Comparison of ENCODE assay signal across 29 cellular contexts in genomic region chr20:37155987-37156386, GRCh38. TPM values are rescaled to one million over a fixed set of nuclear protein-coding genes. Genes with fewer than 3 reads are reported as not detected.
DNase-seq lines count a peak whose midpoint lies in the region; ATAC-seq, FAIRE-seq and TF ChIP-seq lines count a peak whose summit lies in the region.
"Had no signal": no experiment of that assay in that cellular context is flagged by ENCODE, and none has a peak within 500 bp of the region (broad histone marks: within the 10 kb centered on the region; RNA-seq: fewer than 3 reads in every experiment).

No MANE protein-coding gene starts in this region.

- no peaks in the 10 kb centered on the region for H3K9me1 ChIP-seq in K562 (ENCODE audit: control insufficient read depth, insufficient read depth, low read length)

- no peaks in the 10 kb centered on the region for H3K4me1 Mint-ChIP-seq in activated T-helper 2 cell treated with anti-CD3 and anti-CD28 coated beads, Interferon-gamma antibody, Interleukin-2, Interleukin-4, amounts not matched to agents 10 μg/mL and 5 μg/mL and 100 μg/mL, durations not matched to agents 14 hours and 24 hours and 36 hours (ENCODE audit: low read depth)
- H3K4me1 Mint-ChIP-seq: CD4-positive, alpha-beta memory T cell; CD4-positive, CD25-positive, alpha-beta regulatory T cell; CD8-positive, alpha-beta memory T cell had no signal

- H3K79me2 ChIP-seq in K562 (ENCODE audit: control insufficient read depth, insufficient read depth, low read length) (no peaks in the 10 kb centered on the region), HepG2 (ENCODE audit: insufficient read depth, low read length) (no peaks in the 10 kb centered on the region)

- CTCF ChIA-PET in K562 (lab: Yijun Ruan, JAX; ENCODE audit: low intra/inter-chr PET ratio) = no interaction called here
- CTCF ChIA-PET in HepG2 (lab: Yijun Ruan, JAX; ENCODE audit: low intra/inter-chr PET ratio, low total read pairs) = no interaction called here

- peak; percentile 15 for DNase-seq in NCI-H526 treated with DMSO at 0.1 percent for 48 hours (lab: John Stamatoyannopoulos, UW)
- DNase-seq in K562 (ENCODE audit: extremely low read depth in 1 of 4, low spot score in 3 of 4) = no peak
- peak; percentile 43 for DNase-seq in HepG2 (ENCODE audit: low spot score)
- no peak for DNase-seq in right lobe of liver
- no peak for DNase-seq in activated T-helper 2 cell treated with anti-CD3 and anti-CD28 coated beads, Interferon-gamma antibody, Interleukin-2, Interleukin-4, amounts not matched to agents 10 μg/mL and 5 μg/mL and 100 μg/mL, durations not matched to agents 14 hours and 24 hours and 36 hours (ENCODE audit: low spot score)
- DNase-seq in NCI-H1436 (lab: John Stamatoyannopoulos, UW) = no peak
- DNase-seq: BE2C; C1 segment of cervical spinal cord; CD4-positive, alpha-beta memory T cell; CD4-positive, CD25-positive, alpha-beta regulatory T cell; CD8-positive, alpha-beta memory T cell; COR-L47; DMS 273 treated with DMSO at 0.1 percent for 48 hours; DMS153; DMS53; DMS79; DND-41; EL; GDM1 had no signal

- H2AFZ ChIP-seq in K562 (ENCODE audit: low read depth, low read length) (peak overlapping the region; percentile 19), HepG2 (ENCODE audit: low read length) (no peak overlapping the region)

- POLR2A ChIA-PET in K562 (lab: Yijun Ruan, JAX) (interaction anchor here (0.7 to 2.2 kb wide), 6 partner anchors 15 to 94 kb away, joined by 3 to 14 read pairs (median 4); partner anchors contain the start of genes MROH8, RBL1 and RPN2), HepG2 (lab: Yijun Ruan, JAX) (interaction anchor here (1.6 kb wide), 1 partner anchor 23 kb away, joined by 7 read pairs; the partner anchor contains the start of genes MROH8 and RPN2)

- H3K9ac ChIP-seq in K562 (ENCODE audit: insufficient read depth in 1 of 2, low read depth in 2 of 2, low read length in 2 of 2) = no peak overlapping the region
- H3K9ac ChIP-seq in HepG2 (ENCODE audit: insufficient read depth, low read depth, low read length) = no peak overlapping the region
- H3K9ac ChIP-seq: BLaER1 had no signal

- no peaks in the 10 kb centered on the region for H3K27me3 Mint-ChIP-seq in activated T-helper 2 cell treated with anti-CD3 and anti-CD28 coated beads, Interferon-gamma antibody, Interleukin-2, Interleukin-4, amounts not matched to agents 10 μg/mL and 5 μg/mL and 100 μg/mL, durations not matched to agents 14 hours and 24 hours and 36 hours (ENCODE audit: low read depth)
- H3K27me3 Mint-ChIP-seq: CD4-positive, alpha-beta memory T cell; CD4-positive, CD25-positive, alpha-beta regulatory T cell; CD8-positive, alpha-beta memory T cell had no signal

- H3K4me1 ChIP-seq in K562 (replicated peaks in 1 of 2; ENCODE audit: control insufficient read depth in 2 of 2, insufficient read depth in 2 of 2, low read length in 2 of 2) = peaks cover 29% of the 10 kb centered on the region in 2 experiments; a peak in 4 of 5 replicates
- peaks cover 36% of the 10 kb centered on the region for H3K4me1 ChIP-seq in HepG2 (ENCODE audit: insufficient read depth, low read length)
- H3K4me1 ChIP-seq in right lobe of liver = peaks cover 0 to 12% (median 3%) of the 10 kb centered on the region in 4 donors
- H3K4me1 ChIP-seq: BE2C, BLaER1 had no signal

- in situ Hi-C loops in K562 (cut with MboI) (no loop called here), HepG2 (cut with HindIII; ENCODE audit: extremely low pct_ligation_motif_present, low pct_unique_long_range_greater_than_20kb) (no loop called here)

- TF ChIP-seq EP300 in K562 (IDR thresholded peaks at IDR 0.05; ENCODE audit: low read length) = no peak
- no peak for TF ChIP-seq EP300 in HepG2 (IDR thresholded peaks at IDR 0.05; ENCODE audit: low read depth in 2 of 2, low read length in 2 of 2)
- no peak for TF ChIP-seq EP300 in HepG2 (CRISPR knock-in tag; IDR thresholded peaks at IDR 0.05; ENCODE audit: borderline replicate concordance)

- H3K36me3 ChIP-seq in K562 (ENCODE audit: control insufficient read depth, insufficient read depth, low read length) = no peaks in the 10 kb centered on the region
- H3K36me3 ChIP-seq in HepG2 (replicated peaks in 1 of 2; ENCODE audit: control insufficient read depth in 1 of 2, insufficient read depth in 2 of 2, low read length in 2 of 2) = no peaks in the 10 kb centered on the region
- H3K36me3 ChIP-seq in right lobe of liver = no peaks in the 10 kb centered on the region
- H3K36me3 ChIP-seq: BE2C, BLaER1 had no signal

- no peak for ATAC-seq in K562
- no peak; the same call in 2 of the 3 replicates for ATAC-seq in HepG2
- ATAC-seq in right lobe of liver = peak; percentile 45 to 81 (median 57)
- ATAC-seq in HG03457 (IDR thresholded peaks at IDR 0.05; ENCODE audit: unreplicated experiment) = no peak
- ATAC-seq in GM19023 (IDR thresholded peaks at IDR 0.05; ENCODE audit: unreplicated experiment) = no peak
- ATAC-seq: A549, GM12878 had no signal

- H3K9me3 ChIP-seq in K562 (replicated peaks; ENCODE audit: control insufficient read depth, insufficient read depth, low read depth, low read length) = no peaks in the 10 kb centered on the region
- H3K9me3 ChIP-seq in HepG2 (ENCODE audit: low read length) = no peaks in the 10 kb centered on the region
- no peaks in the 10 kb centered on the region for H3K9me3 ChIP-seq in right lobe of liver
- H3K9me3 ChIP-seq: A549, BE2C had no signal

- no peaks in the 10 kb centered on the region for H3K27me3 ChIP-seq in K562 (ENCODE audit: control insufficient read depth in 2 of 2, insufficient read depth in 2 of 2, low read length in 2 of 2)
- no peaks in the 10 kb centered on the region for H3K27me3 ChIP-seq in HepG2 (ENCODE audit: control insufficient read depth in 1 of 2, insufficient read depth in 2 of 2, low read length in 2 of 2)
- no peaks in the 10 kb centered on the region for H3K27me3 ChIP-seq in right lobe of liver
- H3K27me3 ChIP-seq: BE2C, BLaER1 had no signal

- intact Hi-C loops in K562 (cut with micrococcal nuclease) (no loop called here), HepG2 (cut with micrococcal nuclease; ENCODE audit: unreplicated experiment) (no loop called here), right lobe of liver (cut with DNase I) (no loop called here)
- intact Hi-C loops in activated T-helper 2 cell treated with anti-CD3 and anti-CD28 coated beads, Interferon-gamma antibody, Interleukin-2, Interleukin-4, amounts not matched to agents 10 μg/mL and 5 μg/mL and 100 μg/mL, durations not matched to agents 14 hours and 24 hours and 36 hours (cut with micrococcal nuclease) = no loop called here

- no peaks in the 10 kb centered on the region for H4K20me1 ChIP-seq in K562 (replicated peaks; ENCODE audit: control insufficient read depth, insufficient read depth, low read length)
- no peaks in the 10 kb centered on the region for H4K20me1 ChIP-seq in HepG2 (ENCODE audit: insufficient read depth, low read length)
- H4K20me1 ChIP-seq: BLaER1 had no signal

- FAIRE-seq in K562 (lab: Jason Lieb, UNC) (no peak), HepG2 (lab: Jason Lieb, UNC) (no peak)
- FAIRE-seq: A549, GM12878, GM12892, GM18507, GM19239 had no signal

- BruUV-seq in K562 (replicated peaks; lab: Mats Ljungman, UMichigan) = no TSS peak
- no TSS peak for BruUV-seq in HepG2 (replicated peaks; lab: Mats Ljungman, UMichigan)

- no peaks in the 10 kb centered on the region for H3K9me3 Mint-ChIP-seq in activated T-helper 2 cell treated with anti-CD3 and anti-CD28 coated beads, Interferon-gamma antibody, Interleukin-2, Interleukin-4, amounts not matched to agents 10 μg/mL and 5 μg/mL and 100 μg/mL, durations not matched to agents 14 hours and 24 hours and 36 hours
- H3K9me3 Mint-ChIP-seq: CD14-positive monocyte; CD4-positive, alpha-beta memory T cell; CD4-positive, CD25-positive, alpha-beta regulatory T cell; CD8-positive, alpha-beta memory T cell had no signal

- H3K36me3 Mint-ChIP-seq in activated T-helper 2 cell treated with anti-CD3 and anti-CD28 coated beads, Interferon-gamma antibody, Interleukin-2, Interleukin-4, amounts not matched to agents 10 μg/mL and 5 μg/mL and 100 μg/mL, durations not matched to agents 14 hours and 24 hours and 36 hours (ENCODE audit: low read depth) = no peaks in the 10 kb centered on the region
- H3K36me3 Mint-ChIP-seq: CD14-positive monocyte; CD4-positive, alpha-beta memory T cell had no signal

- H3K4me3 Mint-ChIP-seq in activated T-helper 2 cell treated with anti-CD3 and anti-CD28 coated beads, Interferon-gamma antibody, Interleukin-2, Interleukin-4, amounts not matched to agents 10 μg/mL and 5 μg/mL and 100 μg/mL, durations not matched to agents 14 hours and 24 hours and 36 hours (ENCODE audit: low read depth) = no peak overlapping the region
- H3K4me3 Mint-ChIP-seq: CD14-positive monocyte; CD4-positive, alpha-beta memory T cell; CD4-positive, CD25-positive, alpha-beta regulatory T cell; CD8-positive, alpha-beta memory T cell had no signal

- TF ChIP-seq RAD21 in K562 (CRISPR knock-in tag; conservative IDR thresholded peaks at IDR 0.05 in 1 of 2, IDR thresholded peaks at IDR 0.05 in 1 of 2) (no peak), HepG2 (CRISPR knock-in tag; IDR thresholded peaks at IDR 0.05) (no peak)

- H3K4me2 ChIP-seq in K562 (ENCODE audit: insufficient read depth, low read length) = no peak overlapping the region
- no peak overlapping the region for H3K4me2 ChIP-seq in HepG2 (ENCODE audit: low read depth, low read length)
- H3K4me2 ChIP-seq: A549, BLaER1 had no signal

- no peak overlapping the region for H3K27ac Mint-ChIP-seq in activated T-helper 2 cell treated with anti-CD3 and anti-CD28 coated beads, Interferon-gamma antibody, Interleukin-2, Interleukin-4, amounts not matched to agents 10 μg/mL and 5 μg/mL and 100 μg/mL, durations not matched to agents 14 hours and 24 hours and 36 hours
- H3K27ac Mint-ChIP-seq: CD4-positive, alpha-beta memory T cell; CD4-positive, CD25-positive, alpha-beta regulatory T cell; CD8-positive, alpha-beta memory T cell had no signal

- no peak overlapping the region for H3K27ac ChIP-seq in K562 (ENCODE audit: extremely low read depth, low read depth, low read length)
- no peak overlapping the region for H3K27ac ChIP-seq in HepG2 (ENCODE audit: extremely low read length, insufficient read depth, low read length)
- no peak overlapping the region for H3K27ac ChIP-seq in right lobe of liver
- H3K27ac ChIP-seq: 22Rv1, A549, BLaER1 had no signal

- no peak overlapping the region for H3K4me3 ChIP-seq in K562
- no peak overlapping the region for H3K4me3 ChIP-seq in HepG2 (replicated peaks in 1 of 3; ENCODE audit: insufficient read depth in 1 of 3, low read depth in 2 of 3, low read length in 3 of 3)
- H3K4me3 ChIP-seq in right lobe of liver = no peak overlapping the region
- H3K4me3 ChIP-seq: A549, BLaER1, GM12878 had no signal

- 81% methylated on average over 9 of the region's 9 CpGs for WGBS in K562 (ENCODE audit: insufficient coverage, low coverage, missing lambda C conversion rate)
- WGBS in HepG2 (ENCODE audit: low lambda C conversion rate) = 88% methylated on average over 9 of the region's 9 CpGs
- WGBS in right lobe of liver (ENCODE audit: insufficient coverage, low coverage, low lambda C conversion rate, missing lambda C conversion rate) = 89% methylated on average over 9 of the region's 9 CpGs

- no peak for TF ChIP-seq POLR2A in K562 (conservative IDR thresholded peaks at IDR 0.05)
- TF ChIP-seq POLR2A in HepG2 (IDR thresholded peaks at IDR 0.05; ENCODE audit: insufficient read depth in 1 of 2, low read depth in 2 of 2, low read length in 2 of 2) = no peak
- no peak for TF ChIP-seq POLR2A in right lobe of liver (IDR thresholded peaks at IDR 0.05)

- TF ChIP-seq CTCF in K562 (IDR thresholded peaks at IDR 0.05 in 2 of 3, conservative IDR thresholded peaks at IDR 0.05 in 1 of 3; ENCODE audit: insufficient read depth in 2 of 3, low read depth in 1 of 3, low read length in 3 of 3) (no peak), HepG2 (CRISPR knock-in tag; IDR thresholded peaks at IDR 0.05) (no peak), right lobe of liver (IDR thresholded peaks at IDR 0.05) (no peak)

RNA-seq across cellular contexts. Expression of gene RPN2, which starts 23.1 kb away (rescaled TPM):
- total RNA-seq in K562 (2011; cell fraction: chromatin; rRNA removed; ENCODE audit: low replicate concordance) = 199 and 338 TPM in 2 replicates
- total RNA-seq in K562 (2011; cell fraction: nucleolus; rRNA removed) = 617 and 635 TPM in 2 replicates
- 415 and 481 TPM in 2 replicates for total RNA-seq in K562 (2011; cell fraction: nucleoplasm; rRNA removed)
- 168 and 219 TPM in 2 replicates for total RNA-seq in K562 (2014; rRNA removed)
- 255 and 266 TPM in 2 replicates for total RNA-seq in K562 (2014; rRNA removed; fragmentation: Illumina TruSeq; extraction: Trizol)
- total RNA-seq in K562 (2015; rRNA removed; fragmentation: Illumina TruSeq; extraction: Trizol) = 334 and 390 TPM in 2 replicates
- total RNA-seq in K562 (2021) = 235 and 236 TPM in 2 replicates
- polyA plus RNA-seq in K562 (2011; rRNA removed) = 421 and 458 TPM in 2 replicates
- 436 and 437 TPM in 2 replicates for polyA plus RNA-seq in K562 (2011; cell fraction: cytosol; rRNA removed)
- polyA plus RNA-seq in K562 (2011; cell fraction: nucleus; rRNA removed) = 243 and 268 TPM in 2 replicates
- 288 and 388 TPM in 2 replicates for polyA plus RNA-seq in K562 (2012)
- polyA plus RNA-seq in K562 (2014; fragmentation: Illumina TruSeq; extraction: Trizol) = 325 TPM in 2 replicates
- 100 to 1,000 TPM; 487 to 548 TPM for polyA plus RNA-seq in K562 (2014; fragmentation: Nextera tagmentation; extraction: Ambion mirVana)
- 186 and 201 TPM in 2 replicates for polyA plus RNA-seq in K562 (2014; rRNA removed)
- polyA minus RNA-seq in K562 (2011; rRNA and poly(A)+ RNA removed) = 373 and 436 TPM in 2 replicates
- polyA minus RNA-seq in K562 (2011; cell fraction: cytosol; rRNA and poly(A)+ RNA removed) = 302 and 328 TPM in 2 replicates
- 75.8 and 117 TPM in 2 replicates for polyA minus RNA-seq in K562 (2011; cell fraction: nucleus; rRNA and poly(A)+ RNA removed)
- 284 and 587 TPM in 2 replicates for total RNA-seq in HepG2 (2016; rRNA removed; fragmentation: Illumina TruSeq; extraction: Trizol)
- 65.3 and 71.8 TPM in 2 replicates for total RNA-seq in HepG2 (2016; cell fraction: cytosol; rRNA removed; fragmentation: Illumina TruSeq; extraction: Trizol; ENCODE audit: low read depth)
- 271 and 578 TPM in 2 replicates for total RNA-seq in HepG2 (2016; cell fraction: insoluble cytoplasmic fraction; rRNA removed; fragmentation: Illumina TruSeq; extraction: Trizol)
- total RNA-seq in HepG2 (2016; cell fraction: membrane; rRNA removed; fragmentation: Illumina TruSeq; extraction: Trizol) = 95.8 and 99.1 TPM in 2 replicates
- 514 and 600 TPM in 2 replicates for total RNA-seq in HepG2 (2016; cell fraction: nucleus; rRNA removed; fragmentation: Illumina TruSeq; extraction: Trizol)
- 1,560 and 1,818 TPM in 2 replicates for polyA plus RNA-seq in HepG2 (2011; rRNA removed)
- polyA plus RNA-seq in HepG2 (2011; cell fraction: cytosol; rRNA removed) = 1,385 TPM in 2 replicates
- polyA plus RNA-seq in HepG2 (2011; cell fraction: nucleus; rRNA removed) = 528 and 556 TPM in 2 replicates
- 566 and 592 TPM in 2 replicates for polyA plus RNA-seq in HepG2 (2012)
- polyA plus RNA-seq in HepG2 (2016; cell fraction: cytosol; fragmentation: Illumina TruSeq; extraction: Trizol; ENCODE audit: low read depth) = 52.7 and 53.5 TPM in 2 replicates
- 324 and 345 TPM in 2 replicates for polyA plus RNA-seq in HepG2 (2016; cell fraction: insoluble cytoplasmic fraction; fragmentation: Illumina TruSeq; extraction: Trizol; ENCODE audit: low read depth)
- polyA plus RNA-seq in HepG2 (2016; cell fraction: membrane; fragmentation: Illumina TruSeq; extraction: Trizol; ENCODE audit: low read depth) = 79.9 and 84.4 TPM in 2 replicates
- 808 and 883 TPM in 2 replicates for polyA plus RNA-seq in HepG2 (2016; cell fraction: nucleus; fragmentation: Illumina TruSeq; extraction: Trizol; ENCODE audit: insufficient read depth, low read depth)
- 817 and 1,556 TPM in 2 replicates for polyA minus RNA-seq in HepG2 (2011; rRNA and poly(A)+ RNA removed; ENCODE audit: low replicate concordance)
- 735 and 849 TPM in 2 replicates for polyA minus RNA-seq in HepG2 (2011; cell fraction: cytosol; rRNA and poly(A)+ RNA removed)
- 241 and 296 TPM in 2 replicates for polyA minus RNA-seq in HepG2 (2011; cell fraction: nucleus; rRNA and poly(A)+ RNA removed)
- total RNA-seq in right lobe of liver = 100 to 1,000 TPM in 5 of 6 experiments, 10 to 100 TPM in 1; 91.7 to 188 (median 148) TPM
- total RNA-seq in activated T-helper 2 cell treated with anti-CD3 and anti-CD28 coated beads, Interferon-gamma antibody, Interleukin-2, Interleukin-4, amounts not matched to agents 10 μg/mL and 5 μg/mL and 100 μg/mL, durations not matched to agents 14 hours and 24 hours and 36 hours = 217 and 229 TPM in 2 replicates

RNA-seq across cellular contexts. Expression of gene MROH8, which starts 23.4 kb away (rescaled TPM):
- total RNA-seq in K562 (2011; cell fraction: chromatin; rRNA removed; ENCODE audit: low replicate concordance) = 1.4 and 3.1 TPM in 2 replicates
- total RNA-seq in K562 (2011; cell fraction: nucleolus; rRNA removed) = 0.92 and 1.3 TPM in 2 replicates
- total RNA-seq in K562 (2011; cell fraction: nucleoplasm; rRNA removed) = 0.46 and 0.95 TPM in 2 replicates
- total RNA-seq in K562 (2014; rRNA removed) = 0.90 and 1.00 TPM in 2 replicates
- total RNA-seq in K562 (2014; rRNA removed; fragmentation: Illumina TruSeq; extraction: Trizol) = 0.67 and 1.1 TPM in 2 replicates
- 0.68 and 0.76 TPM in 2 replicates for total RNA-seq in K562 (2015; rRNA removed; fragmentation: Illumina TruSeq; extraction: Trizol)
- 0.78 and 0.85 TPM in 2 replicates for total RNA-seq in K562 (2021)
- polyA plus RNA-seq in K562 (2011; rRNA removed) = 0.50 and 1.0 TPM in 2 replicates
- 0.60 and 1.0 TPM in 2 replicates for polyA plus RNA-seq in K562 (2011; cell fraction: cytosol; rRNA removed)
- polyA plus RNA-seq in K562 (2011; cell fraction: nucleus; rRNA removed) = 1.1 TPM in 2 replicates
- polyA plus RNA-seq in K562 (2012) = 0.62 and 0.81 TPM in 2 replicates
- polyA plus RNA-seq in K562 (2014; fragmentation: Illumina TruSeq; extraction: Trizol) = 1.1 and 1.5 TPM in 2 replicates
- polyA plus RNA-seq in K562 (2014; fragmentation: Nextera tagmentation; extraction: Ambion mirVana) = under 1 TPM; 0.21 to 0.41 TPM
- 1.2 and 1.5 TPM in 2 replicates for polyA plus RNA-seq in K562 (2014; rRNA removed)
- 1.2 and 1.7 TPM in 2 replicates for polyA minus RNA-seq in K562 (2011; rRNA and poly(A)+ RNA removed)
- polyA minus RNA-seq in K562 (2011; cell fraction: cytosol; rRNA and poly(A)+ RNA removed) = 0.86 TPM in 1 of 2 replicates, not detected in the other
- 0.40 and 2.1 TPM in 2 replicates for polyA minus RNA-seq in K562 (2011; cell fraction: nucleus; rRNA and poly(A)+ RNA removed)
- total RNA-seq in HepG2 (2016; rRNA removed; fragmentation: Illumina TruSeq; extraction: Trizol) = 5.5 and 6.1 TPM in 2 replicates
- 3.0 TPM in 2 replicates for total RNA-seq in HepG2 (2016; cell fraction: cytosol; rRNA removed; fragmentation: Illumina TruSeq; extraction: Trizol; ENCODE audit: low read depth)
- total RNA-seq in HepG2 (2016; cell fraction: insoluble cytoplasmic fraction; rRNA removed; fragmentation: Illumina TruSeq; extraction: Trizol) = 5.5 TPM in 2 replicates
- 3.6 and 4.2 TPM in 2 replicates for total RNA-seq in HepG2 (2016; cell fraction: membrane; rRNA removed; fragmentation: Illumina TruSeq; extraction: Trizol)
- 5.8 and 6.6 TPM in 2 replicates for total RNA-seq in HepG2 (2016; cell fraction: nucleus; rRNA removed; fragmentation: Illumina TruSeq; extraction: Trizol)
- polyA plus RNA-seq in HepG2 (2011; rRNA removed) = 2.6 and 3.1 TPM in 2 replicates
- polyA plus RNA-seq in HepG2 (2011; cell fraction: cytosol; rRNA removed) = 2.7 and 3.2 TPM in 2 replicates
- 4.4 and 5.1 TPM in 2 replicates for polyA plus RNA-seq in HepG2 (2011; cell fraction: nucleus; rRNA removed)
- polyA plus RNA-seq in HepG2 (2012) = 4.1 and 4.8 TPM in 2 replicates
- polyA plus RNA-seq in HepG2 (2016; cell fraction: cytosol; fragmentation: Illumina TruSeq; extraction: Trizol; ENCODE audit: low read depth) = 1.9 and 2.2 TPM in 2 replicates
- 5.6 and 6.7 TPM in 2 replicates for polyA plus RNA-seq in HepG2 (2016; cell fraction: insoluble cytoplasmic fraction; fragmentation: Illumina TruSeq; extraction: Trizol; ENCODE audit: low read depth)
- polyA plus RNA-seq in HepG2 (2016; cell fraction: membrane; fragmentation: Illumina TruSeq; extraction: Trizol; ENCODE audit: low read depth) = 3.7 and 4.5 TPM in 2 replicates
- polyA plus RNA-seq in HepG2 (2016; cell fraction: nucleus; fragmentation: Illumina TruSeq; extraction: Trizol; ENCODE audit: insufficient read depth, low read depth) = 5.9 and 6.7 TPM in 2 replicates
- 0.77 and 2.5 TPM in 2 replicates for polyA minus RNA-seq in HepG2 (2011; rRNA and poly(A)+ RNA removed; ENCODE audit: low replicate concordance)
- polyA minus RNA-seq in HepG2 (2011; cell fraction: cytosol; rRNA and poly(A)+ RNA removed) = 0.62 and 1.6 TPM in 2 replicates
- polyA minus RNA-seq in HepG2 (2011; cell fraction: nucleus; rRNA and poly(A)+ RNA removed) = 7.2 and 10.6 TPM in 2 replicates
- total RNA-seq in right lobe of liver = 1 to 10 TPM; 1.1 to 5.2 (median 2.2) TPM
- 1.1 and 1.3 TPM in 2 replicates for total RNA-seq in activated T-helper 2 cell treated with anti-CD3 and anti-CD28 coated beads, Interferon-gamma antibody, Interleukin-2, Interleukin-4, amounts not matched to agents 10 μg/mL and 5 μg/mL and 100 μg/mL, durations not matched to agents 14 hours and 24 hours and 36 hours

Comparison
In these comparisons a context has a peak if more than half of its experiments do, and no peak if none do; other contexts are left out.
1. DNase-seq: peak in NCI-H526 treated with DMSO at 0.1 percent for 48 hours (single experiment) and HepG2 (single experiment); none in K562 (0 of 4), right lobe of liver (0 of 3), activated T-helper 2 cell treated with anti-CD3 and anti-CD28 coated beads, Interferon-gamma antibody, Interleukin-2, Interleukin-4, amounts not matched to agents 10 μg/mL and 5 μg/mL and 100 μg/mL, durations not matched to agents 14 hours and 24 hours and 36 hours (single experiment) and NCI-H1436 (single experiment).
2. ATAC-seq: peak in right lobe of liver (4 of 4); none in K562 (single experiment), HepG2 (single experiment), HG03457 (single experiment) and GM19023 (single experiment).